Comparison of ENCODE assay signal across 17 cellular contexts in the genomic region with DNA sequence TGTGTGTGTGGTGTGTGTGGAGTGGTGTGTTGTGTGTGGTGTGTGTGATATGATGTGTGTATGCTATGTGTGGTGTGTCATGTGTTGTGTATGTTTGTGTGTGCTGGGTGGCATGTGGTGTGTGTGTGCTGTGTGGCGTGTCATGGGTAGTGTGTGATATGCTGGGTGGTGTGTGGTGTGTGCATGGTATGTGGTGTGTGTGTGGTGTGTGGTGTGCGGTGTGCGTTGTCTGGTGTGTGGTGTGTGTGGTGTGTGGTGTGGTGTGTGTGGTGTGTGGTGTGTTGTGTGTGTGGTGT.
DNase-seq lines count a peak whose midpoint lies in the region; ATAC-seq and TF ChIP-seq lines count a peak whose summit lies in the region.
"Had no signal": no experiment of that assay in that cellular context is flagged by ENCODE, and none has a peak within 500 bp of the region (broad histone marks: within the 10 kb centered on the region; RNA-seq: fewer than 3 reads in every experiment).

No MANE protein-coding gene starts in this region.

- no peak overlapping the region for H2AFZ ChIP-seq in Loucy (ENCODE audit: low read length)

- H3K9ac ChIP-seq in Loucy (ENCODE audit: low read depth, low read length, poor library complexity, severe bottlenecking): peak overlapping the region; percentile 96

- H3K27ac Mint-ChIP-seq in activated T-cell treated with anti-CD3 and anti-CD28 coated beads, Interleukin-2, amount 50 U/mL, for 24 hours: peak overlapping the region; percentile 31
- peak overlapping the region; percentile 97 for H3K27ac Mint-ChIP-seq in dendritic cell treated with granulocyte-macrophage colony-stimulating factor and Interleukin-4, amounts not matched to agents 40 ng/mL and 50 ng/mL, for 4 days
- H3K27ac Mint-ChIP-seq in stimulated activated memory B cell treated with anti-CD40 and anti-IgM and Interleukin-4, amounts not matched to agents 10 μg/mL and 1 μg/mL and 100 μg/mL, for 72 hours: peak overlapping the region; percentile 62

- intact Hi-C loops in dendritic cell treated with granulocyte-macrophage colony-stimulating factor and Interleukin-4, amounts not matched to agents 40 ng/mL and 50 ng/mL, for 4 days (cut with micrococcal nuclease): no loop called here

- H3K27me3 Mint-ChIP-seq in activated T-cell treated with anti-CD3 and anti-CD28 coated beads, Interleukin-2, amount 50 U/mL, for 24 hours: no peaks in the 10 kb centered on the region
- peaks cover 6% of the 10 kb centered on the region for H3K27me3 Mint-ChIP-seq in dendritic cell treated with granulocyte-macrophage colony-stimulating factor and Interleukin-4, amounts not matched to agents 40 ng/mL and 50 ng/mL, for 4 days
- H3K27me3 Mint-ChIP-seq in stimulated activated memory B cell treated with anti-CD40 and anti-IgM and Interleukin-4, amounts not matched to agents 10 μg/mL and 1 μg/mL and 100 μg/mL, for 72 hours: peaks cover 41% of the 10 kb centered on the region
- H3K27me3 Mint-ChIP-seq: T-cell had no signal

- no peak for TF ChIP-seq CTCF in Loucy (conservative IDR thresholded peaks at IDR 0.05; ENCODE audit: low read length)

- no peak overlapping the region for H3K4me3 ChIP-seq in Loucy (ENCODE audit: low read length, poor library complexity, severe bottlenecking)
- H3K4me3 ChIP-seq: Peyer's patch, vagina had no signal

- H3K36me3 ChIP-seq in Loucy (ENCODE audit: insufficient read depth, low read length): no peaks in the 10 kb centered on the region
- H3K36me3 ChIP-seq: brain microvascular endothelial cell, Peyer's patch, vagina had no signal

- H3K9me3 Mint-ChIP-seq in activated T-cell treated with anti-CD3 and anti-CD28 coated beads, Interleukin-2, amount 50 U/mL, for 24 hours: no peaks in the 10 kb centered on the region
- no peaks in the 10 kb centered on the region for H3K9me3 Mint-ChIP-seq in dendritic cell treated with granulocyte-macrophage colony-stimulating factor and Interleukin-4, amounts not matched to agents 40 ng/mL and 50 ng/mL, for 4 days
- H3K9me3 Mint-ChIP-seq in stimulated activated memory B cell treated with anti-CD40 and anti-IgM and Interleukin-4, amounts not matched to agents 10 μg/mL and 1 μg/mL and 100 μg/mL, for 72 hours: peaks cover 7% of the 10 kb centered on the region
- H3K9me3 Mint-ChIP-seq: T-cell had no signal

- H3K4me1 Mint-ChIP-seq in activated T-cell treated with anti-CD3 and anti-CD28 coated beads, Interleukin-2, amount 50 U/mL, for 24 hours (ENCODE audit: low read depth): peaks cover 40% of the 10 kb centered on the region
- H3K4me1 Mint-ChIP-seq in dendritic cell treated with granulocyte-macrophage colony-stimulating factor and Interleukin-4, amounts not matched to agents 40 ng/mL and 50 ng/mL, for 4 days (ENCODE audit: low read depth): peaks cover 82% of the 10 kb centered on the region
- peaks cover 51% of the 10 kb centered on the region for H3K4me1 Mint-ChIP-seq in stimulated activated memory B cell treated with anti-CD40 and anti-IgM and Interleukin-4, amounts not matched to agents 10 μg/mL and 1 μg/mL and 100 μg/mL, for 72 hours

- peaks cover 55% of the 10 kb centered on the region for H3K4me1 ChIP-seq in Loucy (ENCODE audit: insufficient read depth, low read length, poor library complexity, severe bottlenecking)
- H3K4me1 ChIP-seq: Peyer's patch, vagina had no signal

- no peaks in the 10 kb centered on the region for H3K9me2 ChIP-seq in Loucy (replicated peaks; ENCODE audit: low read depth, low read length)

- H3K9me3 ChIP-seq in Loucy (ENCODE audit: insufficient read depth, low read depth, low read length): no peaks in the 10 kb centered on the region
- H3K9me3 ChIP-seq: Peyer's patch, vagina had no signal

- ATAC-seq in stimulated activated memory B cell treated with anti-CD40 and anti-IgM and Interleukin-4, amounts not matched to agents 10 μg/mL and 1 μg/mL and 100 μg/mL, for 72 hours: no peak
- ATAC-seq in HG03139 (IDR thresholded peaks at IDR 0.05; ENCODE audit: unreplicated experiment): no peak

- no peak overlapping the region for H3K4me2 ChIP-seq in Loucy (ENCODE audit: low read depth, low read length, poor library complexity, severe bottlenecking)

- peaks cover 27% of the 10 kb centered on the region; the same call in 1 of the 2 replicates for H3K79me2 ChIP-seq in Loucy (ENCODE audit: insufficient read depth, low read length)

- peaks cover 15% of the 10 kb centered on the region for H3F3A ChIP-seq in Loucy (ENCODE audit: low read depth)

- H3K27me3 ChIP-seq in Loucy (ENCODE audit: insufficient read depth, low read length, poor library complexity, severe bottlenecking): no peaks in the 10 kb centered on the region
- H3K27me3 ChIP-seq: brain microvascular endothelial cell, Peyer's patch, vagina had no signal

- H3K36me3 Mint-ChIP-seq in activated T-cell treated with anti-CD3 and anti-CD28 coated beads, Interleukin-2, amount 50 U/mL, for 24 hours (ENCODE audit: low read depth): no peaks in the 10 kb centered on the region
- no peaks in the 10 kb centered on the region for H3K36me3 Mint-ChIP-seq in dendritic cell treated with granulocyte-macrophage colony-stimulating factor and Interleukin-4, amounts not matched to agents 40 ng/mL and 50 ng/mL, for 4 days (ENCODE audit: low read depth)
- H3K36me3 Mint-ChIP-seq in stimulated activated memory B cell treated with anti-CD40 and anti-IgM and Interleukin-4, amounts not matched to agents 10 μg/mL and 1 μg/mL and 100 μg/mL, for 72 hours: no peaks in the 10 kb centered on the region
- H3K36me3 Mint-ChIP-seq: T-cell had no signal

- H3K4me3 Mint-ChIP-seq in activated T-cell treated with anti-CD3 and anti-CD28 coated beads, Interleukin-2, amount 50 U/mL, for 24 hours: no peak overlapping the region
- peak overlapping the region; percentile 46 for H3K4me3 Mint-ChIP-seq in dendritic cell treated with granulocyte-macrophage colony-stimulating factor and Interleukin-4, amounts not matched to agents 40 ng/mL and 50 ng/mL, for 4 days
- no peak overlapping the region for H3K4me3 Mint-ChIP-seq in stimulated activated memory B cell treated with anti-CD40 and anti-IgM and Interleukin-4, amounts not matched to agents 10 μg/mL and 1 μg/mL and 100 μg/mL, for 72 hours

- H4K20me1 ChIP-seq in Loucy (ENCODE audit: insufficient read depth, low read length, poor library complexity, severe bottlenecking): no peaks in the 10 kb centered on the region

- DNase-seq in activated T-cell treated with anti-CD3 and anti-CD28 coated beads, Interleukin-2, amount 50 U/mL, for 24 hours: no peak
- no peak for DNase-seq in activated T-cell treated with anti-CD3 and anti-CD28 coated beads, Interleukin-2, amount 50 U/mL, for 1 hour
- DNase-seq in Kasumi-1 (lab: John Stamatoyannopoulos, UW) (no peak), NOMO-1 (lab: John Stamatoyannopoulos, UW; ENCODE audit: unreplicated experiment in 2 of 2) (no peak)
- DNase-seq: activated CD4-positive, CD25-positive, alpha-beta regulatory T cell treated with anti-CD3 and anti-CD28 coated beads, Interleukin-2, amount 50 U/mL, for 72 hours; brain microvascular endothelial cell; DMS153; NCI-H1417; NCI-H510A treated with DMSO at 0.1 percent for 48 hours; Peyer's patch; stimulated activated CD4-positive, alpha-beta T cell treated with anti-CD3 and anti-CD28 coated beads, Interleukin-4, amount 100 ng/mL, for 1 hour had no signal

Comparison
In these comparisons a context has a peak if more than half of its experiments do, and no peak if none do; other contexts are left out.
1. H3K27ac Mint-ChIP-seq: peak in every context shown above with its lines; median percentile 97 in dendritic cell treated with granulocyte-macrophage colony-stimulating factor and Interleukin-4, amounts not matched to agents 40 ng/mL and 50 ng/mL, for 4 days; 62 in stimulated activated memory B cell treated with anti-CD40 and anti-IgM and Interleukin-4, amounts not matched to agents 10 μg/mL and 1 μg/mL and 100 μg/mL, for 72 hours; 31 in activated T-cell treated with anti-CD3 and anti-CD28 coated beads, Interleukin-2, amount 50 U/mL, for 24 hours.